In the genomic region with DNA sequence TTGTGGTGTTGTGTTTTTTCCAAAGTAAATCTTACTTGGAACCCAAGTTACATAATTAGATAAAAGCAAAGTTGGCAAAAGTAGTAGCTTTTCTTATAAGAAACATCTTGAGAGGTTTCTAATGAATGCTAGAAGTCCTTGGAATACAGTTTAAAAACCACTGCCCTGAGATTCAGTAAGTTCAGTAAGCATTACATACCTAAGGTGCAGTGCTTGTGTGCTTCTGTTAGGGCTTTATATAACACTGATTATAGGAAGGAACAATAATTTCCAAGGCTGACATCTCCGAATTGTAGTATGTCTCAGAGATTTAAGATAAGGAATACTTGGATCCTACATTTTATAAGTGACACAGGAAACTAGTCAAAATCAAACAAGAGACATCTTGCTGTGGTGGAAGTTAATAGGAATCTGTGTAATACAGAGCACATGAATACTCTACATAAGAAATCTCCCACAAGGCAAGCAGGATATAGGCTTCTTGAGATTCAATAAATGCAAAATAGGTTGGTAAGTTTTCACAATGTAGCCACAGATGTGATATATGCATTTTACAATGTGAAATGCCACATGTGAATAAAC, we compare ENCODE assay signal across 24 cellular contexts.
"Had no signal": no experiment of that assay in that cellular context is flagged by ENCODE, and none has a peak within 500 bp of the region (broad histone marks: within the 10 kb centered on the region; RNA-seq: fewer than 3 reads in every experiment).

No MANE protein-coding gene starts in this region.

- H3K4me1 ChIP-seq: left ventricle myocardium inferior, right atrium auricular region, right lobe of liver, uterus had no signal

- H3K27me3 ChIP-seq: ovary, right atrium auricular region, right lobe of liver, tibial nerve, uterus had no signal

- H3K4me2 ChIP-seq: smooth muscle cell had no signal

- ATAC-seq: mucosa of descending colon; naive thymus-derived CD4-positive, alpha-beta T cell; natural killer cell treated with Interleukin-12 subunit alpha and Interleukin-12 subunit beta and Interleukin-15 and Interleukin-18, amount 100 ng/mL, for 72 hours; right lobe of liver; stimulated activated memory B cell treated with anti-CD40 and anti-IgM and Interleukin-4, amounts not matched to agents 10 μg/mL and 1 μg/mL and 100 μg/mL, for 72 hours; stimulated activated naive CD8-positive, alpha-beta T cell treated with anti-CD3 and anti-CD28 coated beads, Interleukin-15, amount 100 ng/mL, for 72 hours had no signal

- H3K9me3 ChIP-seq: left ventricle myocardium inferior, mucosa of descending colon, ovary, right atrium auricular region, right lobe of liver, tibial nerve, uterus had no signal

- DNase-seq: hippocampal formation; immature natural killer cell; kidney; left ventricle myocardium inferior; mesendoderm; midbrain; mucosa of descending colon; naive thymus-derived CD4-positive, alpha-beta T cell; ovary; right lobe of liver; stimulated activated CD4-positive, alpha-beta T cell treated with anti-CD3 and anti-CD28 coated beads, Interleukin-1b, Interleukin-23, amount 100 ng/mL, for 48 hours; stimulated activated CD4-positive, alpha-beta T cell treated with anti-CD3 and anti-CD28 coated beads, Interleukin-2, amount 100 ng/mL, for 48 hours; stimulated activated CD4-positive, alpha-beta T cell treated with anti-CD3 and anti-CD28 coated beads, Interleukin-4, amount 100 ng/mL, for 4 hours; stimulated activated CD8-positive, alpha-beta memory T cell treated with anti-CD3 and anti-CD28 coated beads, Interleukin-4, amount 100 ng/mL, for 48 hours; stimulated activated naive CD4-positive, alpha-beta T cell treated with Interleukin-2 at 50 U/mL for 16 hours; stimulated activated naive CD8-positive, alpha-beta T cell treated with anti-CD3 and anti-CD28 coated beads, Interleukin-15, amount 100 ng/mL, for 72 hours; substantia nigra; uterus had no signal

- H3K27ac ChIP-seq: left ventricle myocardium inferior, ovary, right atrium auricular region, right lobe of liver, tibial nerve, uterus had no signal

- H3K36me3 ChIP-seq: left ventricle myocardium inferior, ovary, right atrium auricular region, right lobe of liver, tibial nerve, uterus had no signal

- H3K4me3 ChIP-seq: left ventricle myocardium inferior, lung, mucosa of descending colon, ovary, right atrium auricular region, right lobe of liver, smooth muscle cell, tibial nerve, uterus had no signal
